26 cellular contexts compared by ENCODE assay signal in genomic region chr6:77324851-77325250, GRCh38.
"Had no signal": no experiment of that assay in that cellular context is flagged by ENCODE, and none has a peak within 500 bp of the region (broad histone marks: within the 10 kb centered on the region; RNA-seq: fewer than 3 reads in every experiment).

No MANE protein-coding gene starts in this region.

- H3K4me1 ChIP-seq: ascending aorta, breast epithelium, neural progenitor cell, psoas muscle, spleen, thyroid gland had no signal

- H3K9me3 ChIP-seq: ascending aorta, breast epithelium, mucosa of descending colon, psoas muscle, right lobe of liver, spleen, thyroid gland had no signal

- ATAC-seq: activated CD8-positive, alpha-beta T cell treated with anti-CD3 and anti-CD28 coated beads, Interleukin-2, amount 10 ng/mL, durations not matched to agents 7 days and 5 days; activated naive CD8-positive, alpha-beta T cell treated with anti-CD3 and anti-CD28 coated beads, Interleukin-2, amount 50 U/mL, for 24 hours; esophagus mucosa; mucosa of descending colon; naive thymus-derived CD4-positive, alpha-beta T cell; right lobe of liver; stimulated activated memory B cell treated with anti-CD40 and anti-IgM and Interleukin-4, amounts not matched to agents 10 μg/mL and 1 μg/mL and 100 μg/mL, for 72 hours; T-cell; WTC11 had no signal

- H3K4me2 ChIP-seq: neural progenitor cell had no signal

- H3K4me3 ChIP-seq: ascending aorta, breast epithelium, mucosa of descending colon, neural progenitor cell, psoas muscle, right lobe of liver, SK-N-MC, spleen, thyroid gland had no signal

- H2AFZ ChIP-seq: neural progenitor cell had no signal

- DNase-seq: activated CD4-positive, alpha-beta T cell treated with anti-CD3 and anti-CD28 coated beads, Interleukin-2, amount 10 ng/mL, durations not matched to agents 24 days and 14 days; activated CD8-positive, alpha-beta T cell treated with anti-CD3 and anti-CD28 coated beads, Interleukin-2, amount 10 ng/mL, durations not matched to agents 7 days and 5 days; activated naive CD4-positive, alpha-beta T cell treated with anti-CD3 and anti-CD28 coated beads, Interleukin-2, amount 10 ng/mL, durations not matched to agents 7 days and 5 days; activated naive CD8-positive, alpha-beta T cell treated with anti-CD3 and anti-CD28 coated beads, Interleukin-2, amount 50 U/mL, for 24 hours; activated T-cell treated with anti-CD3 and anti-CD28 coated beads, Interleukin-2, amount 50 U/mL, for 24 hours; effector CD4-positive, alpha-beta T cell; foreskin melanocyte; head of caudate nucleus; immature natural killer cell; kidney glomerular epithelial cell; mesenchymal stem cell; mucosa of descending colon; naive thymus-derived CD4-positive, alpha-beta T cell; psoas muscle; right lobe of liver; spleen; stimulated activated CD4-positive, alpha-beta T cell treated with anti-CD3 and anti-CD28 coated beads, Interleukin-4, amount 100 ng/mL, for 4 hours; T-cell; thyroid gland had no signal

- H3K27me3 ChIP-seq: ascending aorta, breast epithelium, neural progenitor cell, right lobe of liver, spleen, thyroid gland had no signal

- H3K27ac ChIP-seq: breast epithelium, neural progenitor cell, psoas muscle, right lobe of liver, SK-N-MC, spleen, thyroid gland had no signal

- H3K36me3 ChIP-seq: ascending aorta, neural progenitor cell, right lobe of liver, spleen, thyroid gland had no signal

- H3K9ac ChIP-seq: neural progenitor cell had no signal
